In genomic region chr9:112097712-112098688, GRCh38 we compare ENCODE assay signal across 8 cellular contexts.
DNase-seq lines count a peak whose midpoint lies in the region; ATAC-seq lines count a peak whose summit lies in the region.

No MANE protein-coding gene starts in this region.

- H3K4me3 Mint-ChIP-seq in central memory CD8-positive, alpha-beta T cell: no peak overlapping the region

- H3K9me3 Mint-ChIP-seq in central memory CD8-positive, alpha-beta T cell: no peaks in the 10 kb centered on the region

- H3K36me3 Mint-ChIP-seq in central memory CD8-positive, alpha-beta T cell (ENCODE audit: insufficient read depth): peaks cover 4% of the 10 kb centered on the region

- ATAC-seq in HG02678 (IDR thresholded peaks at IDR 0.05; ENCODE audit: unreplicated experiment): peak; percentile 66
- ATAC-seq in activated CD4-positive, CD25-positive, alpha-beta regulatory T cell treated with anti-CD3 and anti-CD28 coated beads, Interleukin-2, amount 50 U/mL, for 24 hours: peak; percentile 73
- ATAC-seq in central memory CD8-positive, alpha-beta T cell (replicated peaks; ENCODE audit: extremely low read depth, poor library complexity, severe bottlenecking): peak; percentile 68
- ATAC-seq in GM19328 (IDR thresholded peaks at IDR 0.05; ENCODE audit: unreplicated experiment): no peak

- DNase-seq in Caki2 (ENCODE audit: low read depth): peak; percentile 61
- peak; percentile 29 for DNase-seq in NCI-H2227 treated with DMSO at 0.1 percent for 48 hours (lab: John Stamatoyannopoulos, UW)
- DNase-seq in central memory CD8-positive, alpha-beta T cell (ENCODE audit: low spot score in 2 of 2): peak; percentile 45 to 55
- peak; percentile 76 for DNase-seq in kidney tubule cell (ENCODE audit: low spot score)
- peak; percentile 53 to 57 for DNase-seq in stimulated activated CD4-positive, alpha-beta T cell treated with anti-CD3 and anti-CD28 coated beads, Interleukin-4, amount 100 ng/mL, for 48 hours (ENCODE audit: low read depth in 2 of 2)

- H3K27me3 Mint-ChIP-seq in central memory CD8-positive, alpha-beta T cell: no peaks in the 10 kb centered on the region

- H3K27ac Mint-ChIP-seq in central memory CD8-positive, alpha-beta T cell (ENCODE audit: low read depth): no peak overlapping the region

- H3K4me1 Mint-ChIP-seq in central memory CD8-positive, alpha-beta T cell: peaks cover 32% of the 10 kb centered on the region

- in situ Hi-C loops in Caki2 (cut with HindIII; ENCODE audit: low pct_unique_long_range_greater_than_20kb, low sequenced_read_pairs): no loop called here
